ENCODE assay signal across 9 cellular contexts in the genomic region with DNA sequence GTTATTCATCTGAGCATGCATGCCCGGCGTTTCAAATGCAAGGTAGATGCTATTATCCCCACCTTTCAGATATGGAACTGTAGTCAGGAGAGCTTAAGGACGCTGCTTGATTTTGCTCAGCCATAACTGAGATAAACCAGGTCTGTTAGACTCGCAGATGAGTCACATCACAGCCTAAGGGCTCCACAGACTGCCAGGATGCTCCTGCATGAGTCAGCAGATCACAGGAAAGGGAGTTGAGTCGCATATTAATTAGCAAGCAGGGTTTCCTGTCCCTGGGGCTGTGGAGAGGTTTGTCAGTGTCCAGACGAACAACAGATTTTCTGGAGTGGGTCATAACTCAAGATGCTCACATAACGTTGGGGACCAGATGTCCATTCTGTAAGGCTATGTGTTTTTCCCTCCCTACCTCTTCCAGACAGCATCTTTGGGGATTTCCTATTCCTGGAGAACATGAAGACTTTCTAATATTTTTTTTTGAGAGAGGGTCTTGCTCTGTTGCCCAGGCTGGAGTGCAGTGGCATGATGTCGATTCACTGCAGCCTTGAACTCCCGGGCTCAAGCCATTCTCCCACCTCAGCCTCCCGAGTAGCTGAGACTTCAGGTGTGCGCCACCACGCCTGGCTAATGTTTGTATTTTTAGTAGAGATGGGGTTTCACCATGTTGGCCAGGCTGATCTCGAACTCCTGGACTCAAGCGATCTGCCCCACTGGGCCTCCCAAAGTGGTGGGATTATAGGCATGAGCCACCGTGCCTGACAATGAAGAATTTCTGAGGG. TPM values are rescaled to one million over a fixed set of nuclear protein-coding genes. Genes with fewer than 3 reads are reported as not detected.
DNase-seq lines count a peak whose midpoint lies in the region; ATAC-seq and TF ChIP-seq lines count a peak whose summit lies in the region.
"Had no signal": no experiment of that assay in that cellular context is flagged by ENCODE, and none has a peak within 500 bp of the region (broad histone marks: within the 10 kb centered on the region; RNA-seq: fewer than 3 reads in every experiment).

No MANE protein-coding gene starts in this region.

- H3K36me3 Mint-ChIP-seq in CD8-positive, alpha-beta memory T cell, result peaks cover 5 to 35% (median 6%) of the 10 kb centered on the region in 3 donors

- peak in 4 of 5 donors; percentile 15 to 71 (median 18) for DNase-seq in CD8-positive, alpha-beta memory T cell
- DNase-seq in M059J (ENCODE audit: low read depth) (peak; percentile 98), ureter (ENCODE audit: low spot score) (peak; percentile 62)
- DNase-seq in activated CD4-positive, alpha-beta T cell treated with anti-CD3 and anti-CD28 coated beads, Interleukin-2, amount 50 U/mL, for 24 hours (ENCODE audit: low read depth in 1 of 2, low spot score in 1 of 2), result peak; percentile 20 to 76
- DNase-seq in effector memory CD4-positive, alpha-beta T cell, result peak; percentile 16 to 54 (median 49)

- H3K4me1 ChIP-seq in CD8-positive, alpha-beta memory T cell (ENCODE audit: insufficient read depth, low read length), result no peaks in the 10 kb centered on the region
- H3K4me1 ChIP-seq in effector memory CD4-positive, alpha-beta T cell (ENCODE audit: control insufficient read depth, insufficient read depth, low read length, poor library complexity, severe bottlenecking), result peaks cover 5% of the 10 kb centered on the region
- H3K4me1 ChIP-seq in neutrophil (ENCODE audit: control insufficient read depth in 1 of 2, insufficient read depth in 1 of 2, low read depth in 1 of 2, low read length in 1 of 2), result peaks cover 18 to 20% of the 10 kb centered on the region in 2 experiments

- H3K27me3 Mint-ChIP-seq in CD8-positive, alpha-beta memory T cell, result no peaks in the 10 kb centered on the region

- no peaks in the 10 kb centered on the region for H3K27me3 ChIP-seq in CD8-positive, alpha-beta memory T cell (ENCODE audit: insufficient read depth, low read length, poor library complexity, severe bottlenecking)
- no peaks in the 10 kb centered on the region for H3K27me3 ChIP-seq in effector memory CD4-positive, alpha-beta T cell (replicated peaks; ENCODE audit: control insufficient read depth, insufficient read depth, low read length, poor library complexity, severe bottlenecking)
- no peaks in the 10 kb centered on the region for H3K27me3 ChIP-seq in neutrophil

- no peaks in the 10 kb centered on the region for H3K9me3 Mint-ChIP-seq in CD8-positive, alpha-beta memory T cell

- H3K27ac ChIP-seq in CD8-positive, alpha-beta memory T cell (ENCODE audit: low read depth, low read length), result no peak overlapping the region
- no peak overlapping the region for H3K27ac ChIP-seq in effector memory CD4-positive, alpha-beta T cell (ENCODE audit: insufficient read depth, low read length, poor library complexity, severe bottlenecking)
- peak overlapping the region; percentile 65 for H3K27ac ChIP-seq in neutrophil

- no peak for TF ChIP-seq CTCF in neutrophil (IDR thresholded peaks at IDR 0.05)

- H3K27ac Mint-ChIP-seq in CD8-positive, alpha-beta memory T cell, result peak overlapping the region in 6 of 8 donors; percentile 1 to 73 (median 54)

- no peaks in the 10 kb centered on the region for H3K9me3 ChIP-seq in CD8-positive, alpha-beta memory T cell (ENCODE audit: low read length)
- H3K9me3 ChIP-seq in effector memory CD4-positive, alpha-beta T cell (ENCODE audit: control insufficient read depth, low read length), result no peaks in the 10 kb centered on the region
- no peaks in the 10 kb centered on the region for H3K9me3 ChIP-seq in neutrophil

- POLR2A ChIA-PET in CD8-positive, alpha-beta memory T cell (lab: Charles Lee), result no interaction called here

- H3K4me3 Mint-ChIP-seq in CD8-positive, alpha-beta memory T cell, result no peak overlapping the region

- H3K36me3 ChIP-seq in CD8-positive, alpha-beta memory T cell (ENCODE audit: insufficient read depth, low read length), result no peaks in the 10 kb centered on the region
- peaks cover under 1% of the 10 kb centered on the region for H3K36me3 ChIP-seq in effector memory CD4-positive, alpha-beta T cell (ENCODE audit: control insufficient read depth, insufficient read depth, low read length)
- H3K36me3 ChIP-seq in neutrophil, result peaks cover 71% of the 10 kb centered on the region

- peaks cover 8 to 24% (median 9%) of the 10 kb centered on the region in 3 donors for H3K4me1 Mint-ChIP-seq in CD8-positive, alpha-beta memory T cell

- H3K4me3 ChIP-seq in CD8-positive, alpha-beta memory T cell (ENCODE audit: low read length), result no peak overlapping the region
- H3K4me3 ChIP-seq in effector memory CD4-positive, alpha-beta T cell (ENCODE audit: insufficient read depth, low read depth, low read length, poor library complexity, severe bottlenecking), result no peak overlapping the region
- no peak overlapping the region for H3K4me3 ChIP-seq in neutrophil (ENCODE audit: low read depth in 1 of 2, low read length in 1 of 2)
- H3K4me3 ChIP-seq: skin epidermis had no signal

- ATAC-seq in HG02885 (IDR thresholded peaks at IDR 0.05; ENCODE audit: poor library complexity, unreplicated experiment) (no peak), GM19328 (IDR thresholded peaks at IDR 0.05; ENCODE audit: unreplicated experiment) (no peak)

- CTCF ChIA-PET in CD8-positive, alpha-beta memory T cell (lab: Charles Lee), result no interaction called here

RNA-seq across cellular contexts. Expression of a gene that starts 36.7 kb away (rescaled TPM):
- total RNA-seq in CD8-positive, alpha-beta memory T cell, result 10 to 100 TPM; 53.6 to 60.1 TPM
- 7.4 TPM for polyA plus RNA-seq in CD8-positive, alpha-beta memory T cell
- total RNA-seq in M059J (2014; rRNA removed; shearing (Covaris generic)), result 20.3 and 23.4 TPM in 2 replicates
- 62.2 TPM for total RNA-seq in ureter

Comparison
In these comparisons a context has a peak if more than half of its experiments do, and no peak if none do; other contexts are left out.
1. DNase-seq: peak in every context shown above with its lines; median percentile 98 in M059J; 62 in ureter; 49 in effector memory CD4-positive, alpha-beta T cell; 48 in activated CD4-positive, alpha-beta T cell treated with anti-CD3 and anti-CD28 coated beads, Interleukin-2, amount 50 U/mL, for 24 hours; 18 in CD8-positive, alpha-beta memory T cell.